ENCODE assay signal across 7 cellular contexts in genomic region chr17:38702166-38702899, GRCh38.
A peak's percentile ranks its signal among the peaks of the same experiment; 100 is the strongest.
DNase-seq lines count a peak whose midpoint lies in the region; ATAC-seq and TF ChIP-seq lines count a peak whose summit lies in the region.

No MANE protein-coding gene starts in this region.

- no peaks in the 10 kb centered on the region for H3K9me3 ChIP-seq in effector memory CD4-positive, alpha-beta T cell (ENCODE audit: control insufficient read depth, low read length)

- H3K27ac ChIP-seq in effector memory CD4-positive, alpha-beta T cell (ENCODE audit: insufficient read depth, low read length, poor library complexity, severe bottlenecking): peak overlapping the region; percentile 92

- no peaks in the 10 kb centered on the region for H3K36me3 ChIP-seq in effector memory CD4-positive, alpha-beta T cell (ENCODE audit: control insufficient read depth, insufficient read depth, low read length)

- TF ChIP-seq POLR2A in GM18505 (IDR thresholded peaks at IDR 0.05; ENCODE audit: borderline replicate concordance, extremely low read depth, insufficient read depth, insufficient read length): peak; percentile 88

- DNase-seq in NCI-H82 (lab: John Stamatoyannopoulos, UW) (peak; percentile 91), memory B cell (ENCODE audit: low spot score in 2 of 2) (peak; percentile 65 to 73)
- DNase-seq in activated CD8-positive, alpha-beta memory T cell treated with anti-CD3 and anti-CD28 coated beads for 24 hours: peak; percentile 90
- peak; percentile 73 to 75 (median 74) for DNase-seq in effector memory CD4-positive, alpha-beta T cell
- peak; percentile 52 to 80 (median 64) for DNase-seq in stimulated activated CD4-positive, alpha-beta T cell treated with anti-CD3 and anti-CD28 coated beads, TNF-alpha, amount 100 ng/mL, for 24 hours (ENCODE audit: low read depth in 3 of 3)

- H3K4me1 ChIP-seq in effector memory CD4-positive, alpha-beta T cell (ENCODE audit: control insufficient read depth, insufficient read depth, low read length, poor library complexity, severe bottlenecking): peaks cover 29% of the 10 kb centered on the region

- peak overlapping the region; percentile 97 for H3K27ac Mint-ChIP-seq in memory B cell

- peaks cover 27% of the 10 kb centered on the region for H3K4me1 Mint-ChIP-seq in memory B cell

- H3K27me3 Mint-ChIP-seq in memory B cell: no peaks in the 10 kb centered on the region

- ATAC-seq in GM18505 (IDR thresholded peaks at IDR 0.05; ENCODE audit: unreplicated experiment): peak; percentile 23
- ATAC-seq in HG03378 (IDR thresholded peaks at IDR 0.05; ENCODE audit: unreplicated experiment): peak; percentile 13
- ATAC-seq in memory B cell (ENCODE audit: low read depth): peak; percentile 33

- H3K9me3 Mint-ChIP-seq in memory B cell: no peaks in the 10 kb centered on the region

- no peaks in the 10 kb centered on the region for H3K27me3 ChIP-seq in effector memory CD4-positive, alpha-beta T cell (replicated peaks; ENCODE audit: control insufficient read depth, insufficient read depth, low read length, poor library complexity, severe bottlenecking)

- H3K36me3 Mint-ChIP-seq in memory B cell: no peaks in the 10 kb centered on the region

- peak overlapping the region; percentile 97 for H3K4me3 ChIP-seq in effector memory CD4-positive, alpha-beta T cell (ENCODE audit: insufficient read depth, low read depth, low read length, poor library complexity, severe bottlenecking)

- H3K4me3 Mint-ChIP-seq in memory B cell: peak overlapping the region; percentile 94

Comparison
In these comparisons a context has a peak if more than half of its experiments do, and no peak if none do; other contexts are left out.
1. Peak in every context shown above with its lines: DNase-seq, ATAC-seq, H3K4me3 ChIP-seq and H3K27ac ChIP-seq.